In the genomic region with DNA sequence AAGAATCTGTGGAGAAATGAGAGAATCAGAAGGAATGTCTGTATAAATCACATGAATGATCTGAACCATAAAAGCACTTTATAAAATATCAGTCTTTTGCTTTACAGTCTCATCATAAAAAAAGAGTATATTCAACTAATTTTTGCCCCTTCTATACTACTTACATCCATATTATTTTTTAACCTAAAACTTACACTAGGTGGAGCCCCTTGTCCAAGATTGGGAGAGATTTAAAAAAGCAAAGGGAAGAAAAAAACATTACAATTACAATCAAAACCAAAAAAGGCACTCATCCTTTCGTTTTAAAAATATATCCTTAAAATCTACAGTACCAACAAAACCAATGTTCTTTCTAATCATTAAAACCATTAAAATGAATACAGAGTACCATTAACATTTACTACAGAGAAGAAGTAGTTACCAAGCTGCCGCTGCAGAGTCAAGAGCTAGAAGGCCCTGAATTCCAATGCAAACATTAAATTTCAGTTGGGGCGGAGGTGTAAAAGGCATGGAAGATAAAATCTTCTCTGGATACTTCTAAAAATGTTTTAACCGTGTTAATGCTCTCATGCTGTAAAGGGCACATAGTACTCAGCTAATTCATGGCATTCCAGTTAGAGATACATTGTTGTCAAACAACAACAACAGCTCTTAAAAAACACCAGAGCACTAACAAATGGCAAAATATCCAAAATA, we compare ENCODE assay signal across 8 cellular contexts. TPM values are rescaled to one million over a fixed set of nuclear protein-coding genes. Genes with fewer than 3 reads are reported as not detected.
A peak's percentile ranks its signal among the peaks of the same experiment; 100 is the strongest.
DNase-seq lines count a peak whose midpoint lies in the region; ATAC-seq and TF ChIP-seq lines count a peak whose summit lies in the region.

No MANE protein-coding gene starts in this region.

- H3K27me3 ChIP-seq in heart right ventricle (peaks cover 0 to 12% (median 0%) of the 10 kb centered on the region in 7 donors), PC-3 (ENCODE audit: low read length) (no peaks in the 10 kb centered on the region), foreskin keratinocyte (peaks cover 5% of the 10 kb centered on the region), uterus (no peaks in the 10 kb centered on the region)

- BruUV-seq in PC-3 (replicated peaks; lab: Mats Ljungman, UMichigan), result no TSS peak

- H3K4me3 Mint-ChIP-seq in naive thymus-derived CD8-positive, alpha-beta T cell, result no peak overlapping the region

- H3K4me1 ChIP-seq in heart right ventricle (no peaks in the 10 kb centered on the region), PC-3 (ENCODE audit: insufficient read depth, low read length) (no peaks in the 10 kb centered on the region), foreskin keratinocyte (no peaks in the 10 kb centered on the region), uterus (no peaks in the 10 kb centered on the region)

- CTCF ChIA-PET in PC-3 (lab: Charles Lee), result interaction anchor here (1.1 kb wide), 1 partner anchor 1421 kb away, joined by 6 read pairs; no protein-coding TSS in a partner anchor

- H3K9me3 ChIP-seq in heart right ventricle, result no peaks in the 10 kb centered on the region
- no peaks in the 10 kb centered on the region for H3K9me3 ChIP-seq in PC-3 (ENCODE audit: low read length)
- no peaks in the 10 kb centered on the region for H3K9me3 ChIP-seq in uterus

- H3K9me3 Mint-ChIP-seq in naive thymus-derived CD8-positive, alpha-beta T cell, result peaks cover 0 to under 1% (median 0%) of the 10 kb centered on the region in 9 donors

- no peaks in the 10 kb centered on the region for H3K9me2 ChIP-seq in PC-3 (replicated peaks; ENCODE audit: low read length)

- H2AFZ ChIP-seq in PC-3 (ENCODE audit: low read length), result no peak overlapping the region

- peak overlapping the region in 1 of 10 donors; percentile 4 for H3K27ac Mint-ChIP-seq in naive thymus-derived CD8-positive, alpha-beta T cell

- intact Hi-C loops in heart right ventricle (cut with DNase I) (loop anchor here in 5 of 10 donors (2.0 to 10.0 kb wide), 6 partner anchors 64 to 1287 kb away; no protein-coding TSS in a partner anchor), cardiac septum (cut with DNase I) (no loop called here), PC-3 (cut with micrococcal nuclease) (loop anchor here (10.0 kb wide), 1 partner anchor 526 kb away; no protein-coding TSS in a partner anchor), uterus (cut with DNase I; ENCODE audit: low total_unique reads) (no loop called here)

- no peak overlapping the region for H3K4me3 ChIP-seq in heart right ventricle
- no peak overlapping the region for H3K4me3 ChIP-seq in PC-3 (ENCODE audit: low read length)
- no peak overlapping the region for H3K4me3 ChIP-seq in uterus

- no peaks in the 10 kb centered on the region for H3K79me2 ChIP-seq in PC-3 (ENCODE audit: low read length)

- no peak overlapping the region for H3K4me2 ChIP-seq in PC-3 (ENCODE audit: low read length)

- TF ChIP-seq POLR2A in uterus (IDR thresholded peaks at IDR 0.05), result no peak

- no peak overlapping the region for H3K27ac ChIP-seq in heart right ventricle
- no peak overlapping the region for H3K27ac ChIP-seq in PC-3 (ENCODE audit: low read length)
- H3K27ac ChIP-seq in foreskin keratinocyte, result no peak overlapping the region
- H3K27ac ChIP-seq in uterus, result peak overlapping the region in 1 of 2 donors; percentile 27

- no peaks in the 10 kb centered on the region for H3F3A ChIP-seq in PC-3 (ENCODE audit: low read length, unreplicated experiment)

- WGBS in heart right ventricle, 2 donors, result 32 to 33% methylated on average over 4 of the region's 4 CpGs

- ATAC-seq in heart right ventricle (no peak), PC-3 (peak; percentile 53; the same call in 1 of the 2 replicates), foreskin keratinocyte (no peak), HG02981 (IDR thresholded peaks at IDR 0.05; ENCODE audit: unreplicated experiment) (no peak)
- ATAC-seq in naive thymus-derived CD8-positive, alpha-beta T cell, result no peak

- no peaks in the 10 kb centered on the region for H3K36me3 Mint-ChIP-seq in naive thymus-derived CD8-positive, alpha-beta T cell

- H3K36me3 ChIP-seq in heart right ventricle (no peaks in the 10 kb centered on the region), PC-3 (ENCODE audit: low read depth, low read length) (no peaks in the 10 kb centered on the region), uterus (no peaks in the 10 kb centered on the region)

- H4K20me1 ChIP-seq in PC-3 (ENCODE audit: low read length), result no peaks in the 10 kb centered on the region

- TF ChIP-seq CTCF in heart right ventricle (IDR thresholded peaks at IDR 0.05) (peak in 8 of 9 donors; percentile 24 to 61 (median 47)), PC-3 (conservative IDR thresholded peaks at IDR 0.05; ENCODE audit: low read depth, low read length) (peak; percentile 67), foreskin keratinocyte (conservative IDR thresholded peaks at IDR 0.05) (peak; percentile 69), uterus (IDR thresholded peaks at IDR 0.05) (peak; percentile 27 to 52 (median 48))

- H3K27me3 Mint-ChIP-seq in naive thymus-derived CD8-positive, alpha-beta T cell, result peaks cover 7 to 17% (median 12%) of the 10 kb centered on the region in 5 donors

- POLR2A ChIA-PET in PC-3 (lab: Charles Lee; ENCODE audit: unreplicated experiment), result no interaction called here
- POLR2A ChIA-PET in naive thymus-derived CD8-positive, alpha-beta T cell (lab: Charles Lee), result no interaction called here

- H3K4me1 Mint-ChIP-seq in naive thymus-derived CD8-positive, alpha-beta T cell, result no peaks in the 10 kb centered on the region

- H3K9ac ChIP-seq in PC-3 (ENCODE audit: low read length), result no peak overlapping the region

- no peak for DNase-seq in heart right ventricle
- no peak for DNase-seq in cardiac septum (ENCODE audit: low spot score)
- DNase-seq in PC-3, result peak; percentile 39
- no peak for DNase-seq in foreskin keratinocyte
- no peak for DNase-seq in uterus
- DNase-seq in HPDE6-E6E7 (ENCODE audit: extremely low spot score), result no peak
- no peak for DNase-seq in naive thymus-derived CD8-positive, alpha-beta T cell

RNA-seq across cellular contexts. Expression of a gene that starts 56.7 kb away (rescaled TPM):
- total RNA-seq in heart right ventricle (10 to 100 TPM in 2 of 10 donors, 1 to 10 TPM in 8; 2.9 to 29.1 (median 7.0) TPM), cardiac septum (14.0 TPM), PC-3 (2014; rRNA removed) (39.5 TPM in 2 replicates), foreskin keratinocyte (0.63 and 2.0 TPM in 2 replicates), uterus (100 to 1,000 TPM in 1 of 4 donors, 10 to 100 TPM in 3; 31.5 to 111 (median 57.1) TPM)
- polyA plus RNA-seq in heart right ventricle (1 to 10 TPM; 4.0 to 5.4 TPM), foreskin keratinocyte (0.14 and 0.87 TPM in 2 replicates)
- total RNA-seq in naive thymus-derived CD8-positive, alpha-beta T cell, result 1 to 10 TPM; 1.4 to 1.5 TPM
- under 1 TPM; 0.15 to 0.35 (median 0.35) TPM for polyA plus RNA-seq in naive thymus-derived CD8-positive, alpha-beta T cell
